ENCODE assay signal across 18 cellular contexts in genomic region chr4:169051936-169052335, GRCh38. TPM values are rescaled to one million over a fixed set of nuclear protein-coding genes. Genes with fewer than 3 reads are reported as not detected.
DNase-seq lines count a peak whose midpoint lies in the region; ATAC-seq and TF ChIP-seq lines count a peak whose summit lies in the region.
"Had no signal": no experiment of that assay in that cellular context is flagged by ENCODE, and none has a peak within 500 bp of the region (broad histone marks: within the 10 kb centered on the region; RNA-seq: fewer than 3 reads in every experiment).

No MANE protein-coding gene starts in this region.

- H3K27me3 ChIP-seq in left lung: no peaks in the 10 kb centered on the region
- H3K27me3 ChIP-seq: BE2C had no signal

- H3K27ac ChIP-seq in left lung: no peak overlapping the region

- H3K27me3 Mint-ChIP-seq in endothelial cell (ENCODE audit: unreplicated experiment) (peaks cover 4% of the 10 kb centered on the region), chondrocyte (ENCODE audit: low read depth) (no peaks in the 10 kb centered on the region)
- H3K27me3 Mint-ChIP-seq: IgD-negative memory B cell had no signal

- H3K27ac Mint-ChIP-seq in endothelial cell (ENCODE audit: unreplicated experiment): no peak overlapping the region
- H3K27ac Mint-ChIP-seq in chondrocyte (ENCODE audit: unreplicated experiment): no peak overlapping the region
- H3K27ac Mint-ChIP-seq: CD4-positive, alpha-beta memory T cell; IgD-negative memory B cell had no signal

- TF ChIP-seq CTCF in left lung (IDR thresholded peaks at IDR 0.05) (no peak), endothelial cell (IDR thresholded peaks at IDR 0.05; ENCODE audit: unreplicated experiment) (no peak), chondrocyte (IDR thresholded peaks at IDR 0.05) (no peak)

- no peaks in the 10 kb centered on the region for H3K9me3 ChIP-seq in left lung
- H3K9me3 ChIP-seq: BE2C had no signal

- H3K4me3 ChIP-seq in left lung: no peak overlapping the region

- H3K36me3 Mint-ChIP-seq in endothelial cell (ENCODE audit: low read depth, unreplicated experiment): peaks cover 4% of the 10 kb centered on the region
- no peaks in the 10 kb centered on the region for H3K36me3 Mint-ChIP-seq in chondrocyte (ENCODE audit: low read depth)
- H3K36me3 Mint-ChIP-seq: CD4-positive, alpha-beta memory T cell; IgD-negative memory B cell had no signal

- intact Hi-C loops in left lung (cut with DNase I): no loop called here

- H3K4me1 ChIP-seq in left lung: peaks cover 0 to 5% of the 10 kb centered on the region in 2 donors
- H3K4me1 ChIP-seq: BE2C had no signal

- DNase-seq in NCI-H226 (peak; percentile 78), RPMI8226 (peak; percentile 7), left lung (no peak), renal cortical epithelial cell (ENCODE audit: low read depth) (peak; percentile 48), endothelial cell (ENCODE audit: low spot score) (no peak), chondrocyte (ENCODE audit: low spot score) (no peak), SW480 (ENCODE audit: low spot score) (no peak)
- DNase-seq: BE2C; CD4-positive, alpha-beta memory T cell; DMS79 treated with DMSO at 0.1 percent for 48 hours; GDM1; HCEC 1CT; NCI-H146; NCI-H2081 treated with DMSO at 0.1 percent for 48 hours; NCI-H2227 treated with DMSO at 0.1 percent for 48 hours; NCI-H526 treated with DMSO at 0.1 percent for 48 hours; SHP77 had no signal

- H3K9me3 Mint-ChIP-seq in endothelial cell (ENCODE audit: unreplicated experiment) (no peaks in the 10 kb centered on the region), chondrocyte (ENCODE audit: low read depth) (no peaks in the 10 kb centered on the region)
- H3K9me3 Mint-ChIP-seq: CD4-positive, alpha-beta memory T cell; IgD-negative memory B cell had no signal

- no peaks in the 10 kb centered on the region for H3K36me3 ChIP-seq in left lung
- H3K36me3 ChIP-seq: BE2C had no signal

- H3K4me1 Mint-ChIP-seq in endothelial cell (ENCODE audit: unreplicated experiment) (peaks cover 18% of the 10 kb centered on the region), chondrocyte (ENCODE audit: low read depth) (no peaks in the 10 kb centered on the region)
- H3K4me1 Mint-ChIP-seq: CD4-positive, alpha-beta memory T cell had no signal

- H3K4me3 Mint-ChIP-seq in endothelial cell (ENCODE audit: unreplicated experiment) (no peak overlapping the region), chondrocyte (ENCODE audit: unreplicated experiment) (no peak overlapping the region)
- H3K4me3 Mint-ChIP-seq: CD4-positive, alpha-beta memory T cell; IgD-negative memory B cell had no signal

- ATAC-seq in left lung: peak; percentile 76

RNA-seq across cellular contexts. Expression of gene CBR4, which starts 41.9 kb away (rescaled TPM):
- total RNA-seq in left lung: 10 to 100 TPM; 17.6 to 18.1 TPM
- 17.9 and 28.3 TPM in 2 replicates for total RNA-seq in renal cortical epithelial cell
- total RNA-seq in endothelial cell (ENCODE audit: unreplicated experiment): 21.4 TPM
- total RNA-seq in chondrocyte: 15.2 to 19.7 TPM (median 15.7 TPM) in 3 replicates

Comparison
In these comparisons a context has a peak if more than half of its experiments do, and no peak if none do; other contexts are left out.
1. DNase-seq: peak in NCI-H226 (single experiment), RPMI8226 (single experiment) and renal cortical epithelial cell (single experiment); none in left lung (0 of 2), endothelial cell (single experiment), chondrocyte (single experiment) and SW480 (single experiment).